In genomic region chr3:149678365-149678948, GRCh38 we compare ENCODE assay signal across 1 cellular context.
TF ChIP-seq lines count a peak whose summit lies in the region.

No MANE protein-coding gene starts in this region.

TF ChIP-seq in HEK293, 187 proteins besides CTCF, POLR2A, EP300 and RAD21 (continued from another document):
- TF ChIP-seq REST (tag by site-specific recombination; IDR thresholded peaks at IDR 0.05) = peak; percentile 48; the same call in 1 of the 2 replicates
- no peak for TF ChIP-seq ZNF548 (tag by site-specific recombination; IDR thresholded peaks at IDR 0.05)
- peak; percentile 42; the same call in 1 of the 2 replicates for TF ChIP-seq SP7 (tag by site-specific recombination; IDR thresholded peaks at IDR 0.05)
